Comparison of ENCODE assay signal across 8 cellular contexts in genomic region chr12:51270847-51271518, GRCh38. TPM values are rescaled to one million over a fixed set of nuclear protein-coding genes. Genes with fewer than 3 reads are reported as not detected.
DNase-seq lines count a peak whose midpoint lies in the region; ATAC-seq and TF ChIP-seq lines count a peak whose summit lies in the region.

No MANE protein-coding gene starts in this region.

- H3K4me2 ChIP-seq in skeletal muscle satellite cell (ENCODE audit: low read length) = peak overlapping the region; percentile 93

- peaks cover 53% of the 10 kb centered on the region for H3K4me1 Mint-ChIP-seq in HFFc6 (ENCODE audit: low read depth)
- peaks cover 9% of the 10 kb centered on the region for H3K4me1 Mint-ChIP-seq in activated T-helper 17 cell treated with anti-CD3 and anti-CD28 coated beads, Interleukin-2, amount 50 U/mL, for 72 hours

- peak overlapping the region; percentile 75 for H3K4me3 ChIP-seq in skeletal muscle satellite cell (ENCODE audit: low read length)

- no peaks in the 10 kb centered on the region for H3K27me3 ChIP-seq in skeletal muscle satellite cell (ENCODE audit: control insufficient read depth, insufficient read depth, low read length)

- peak overlapping the region; percentile 85 for H3K9ac ChIP-seq in skeletal muscle satellite cell (ENCODE audit: low read depth, low read length)

- H3K36me3 ChIP-seq in skeletal muscle satellite cell (ENCODE audit: insufficient read depth, low read length) = peaks cover 7% of the 10 kb centered on the region

- H3K4me3 Mint-ChIP-seq in HFFc6 = peak overlapping the region; percentile 97
- peak overlapping the region; percentile 90 for H3K4me3 Mint-ChIP-seq in activated T-helper 17 cell treated with anti-CD3 and anti-CD28 coated beads, Interleukin-2, amount 50 U/mL, for 72 hours

- no peak for TF ChIP-seq CTCF in HFFc6 (IDR thresholded peaks at IDR 0.05)

- DNase-seq in AG08395 (ENCODE audit: low spot score) (peak; percentile 79), HFFc6 (peak; percentile 89), hepatic stellate cell (ENCODE audit: low spot score) (peak; percentile 75), NCI-H1048 (lab: John Stamatoyannopoulos, UW) (no peak), ureter (ENCODE audit: low spot score) (no peak), NCI-H2029 (lab: John Stamatoyannopoulos, UW) (no peak)

- H3K36me3 Mint-ChIP-seq in HFFc6 (ENCODE audit: low read depth) = peaks cover 5% of the 10 kb centered on the region; the same call in 1 of the 2 replicates
- H3K36me3 Mint-ChIP-seq in activated T-helper 17 cell treated with anti-CD3 and anti-CD28 coated beads, Interleukin-2, amount 50 U/mL, for 72 hours (ENCODE audit: low read depth) = no peaks in the 10 kb centered on the region

- no peaks in the 10 kb centered on the region for H3K9me3 Mint-ChIP-seq in HFFc6
- no peaks in the 10 kb centered on the region for H3K9me3 Mint-ChIP-seq in activated T-helper 17 cell treated with anti-CD3 and anti-CD28 coated beads, Interleukin-2, amount 50 U/mL, for 72 hours

- peak; percentile 89 for ATAC-seq in activated T-helper 17 cell treated with anti-CD3 and anti-CD28 coated beads, Interleukin-2, amount 50 U/mL, for 72 hours (replicated peaks)

- peaks cover 36% of the 10 kb centered on the region for H3K4me1 ChIP-seq in skeletal muscle satellite cell (ENCODE audit: control insufficient read depth, insufficient read depth, low read length)

- no peaks in the 10 kb centered on the region for H3K9me3 ChIP-seq in skeletal muscle satellite cell (replicated peaks; ENCODE audit: low read length)

- H3K27ac Mint-ChIP-seq in HFFc6 = peak overlapping the region; percentile 99
- H3K27ac Mint-ChIP-seq in activated T-helper 17 cell treated with anti-CD3 and anti-CD28 coated beads, Interleukin-2, amount 50 U/mL, for 72 hours = peak overlapping the region; percentile 53

- no peaks in the 10 kb centered on the region; the same call in 1 of the 2 replicates for H3K27me3 Mint-ChIP-seq in HFFc6 (ENCODE audit: insufficient read depth)
- no peaks in the 10 kb centered on the region for H3K27me3 Mint-ChIP-seq in activated T-helper 17 cell treated with anti-CD3 and anti-CD28 coated beads, Interleukin-2, amount 50 U/mL, for 72 hours

RNA-seq across cellular contexts. Expression of gene SMAGP, which starts 0.8 kb away (rescaled TPM):
- total RNA-seq in HFFc6 (2021; fragmentation: NEBNext Ultra II Directional; extraction: Animal tissue kit (Norgen Biotek cat#: 25700)) = 10 to 100 TPM; 30.0 to 43.5 (median 32.5) TPM
- under 1 TPM; 0.13 to 0.50 TPM for total RNA-seq in activated T-helper 17 cell treated with anti-CD3 and anti-CD28 coated beads, Interleukin-2, amount 50 U/mL, for 72 hours
- total RNA-seq in skeletal muscle satellite cell (2012; rRNA removed) = 17.7 and 23.6 TPM in 2 replicates
- 52.7 TPM for total RNA-seq in ureter

RNA-seq across cellular contexts. Expression of gene DAZAP2, which starts 32.4 kb away (rescaled TPM):
- total RNA-seq in HFFc6 (2021; fragmentation: NEBNext Ultra II Directional; extraction: Animal tissue kit (Norgen Biotek cat#: 25700)) = 100 to 1,000 TPM in 4 of 6 experiments, 10 to 100 TPM in 2; 84.7 to 137 (median 117) TPM
- total RNA-seq in activated T-helper 17 cell treated with anti-CD3 and anti-CD28 coated beads, Interleukin-2, amount 50 U/mL, for 72 hours = 100 to 1,000 TPM; 110 to 124 TPM
- 90.5 and 132 TPM in 2 replicates for total RNA-seq in skeletal muscle satellite cell (2012; rRNA removed)
- total RNA-seq in ureter = 221 TPM

RNA-seq across cellular contexts. Expression of gene BIN2, which starts 53.0 kb away (rescaled TPM):
- total RNA-seq in HFFc6 (2021; fragmentation: NEBNext Ultra II Directional; extraction: Animal tissue kit (Norgen Biotek cat#: 25700)) = not detected
- 10 to 100 TPM; 45.8 to 78.8 TPM for total RNA-seq in activated T-helper 17 cell treated with anti-CD3 and anti-CD28 coated beads, Interleukin-2, amount 50 U/mL, for 72 hours
- not detected in 2 replicates for total RNA-seq in skeletal muscle satellite cell (2012; rRNA removed)
- 5.0 TPM for total RNA-seq in ureter

RNA-seq across cellular contexts. Expression of gene POU6F1, which starts 53.1 kb away (rescaled TPM):
- total RNA-seq in HFFc6 (2021; fragmentation: NEBNext Ultra II Directional; extraction: Animal tissue kit (Norgen Biotek cat#: 25700)) = 1 to 10 TPM; 3.6 to 5.8 (median 4.2) TPM
- total RNA-seq in activated T-helper 17 cell treated with anti-CD3 and anti-CD28 coated beads, Interleukin-2, amount 50 U/mL, for 72 hours = 10 to 100 TPM in 1 of 2 donors, 1 to 10 TPM in 1; 6.9 to 25.2 TPM
- total RNA-seq in skeletal muscle satellite cell (2012; rRNA removed) = 0.44 and 0.51 TPM in 2 replicates
- 19.8 TPM for total RNA-seq in ureter

Comparison
In these comparisons a context has a peak if more than half of its experiments do, and no peak if none do; other contexts are left out.
1. DNase-seq: peak in AG08395 (single experiment), HFFc6 (single experiment) and hepatic stellate cell (single experiment); none in NCI-H1048 (single experiment), ureter (single experiment) and NCI-H2029 (single experiment).
2. RNA of gene SMAGP, which starts 0.8 kb away (total RNA-seq): 52.7 TPM in ureter (single experiment) and 30.0 to 43.5 TPM in HFFc6; 0.13 to 0.50 TPM in activated T-helper 17 cell treated with anti-CD3 and anti-CD28 coated beads, Interleukin-2, amount 50 U/mL, for 72 hours; every median in the first group is over 10 times any median in the second.